ENCODE assay signal across 15 cellular contexts in genomic region chr15:63764124-63764827, GRCh38.
DNase-seq lines count a peak whose midpoint lies in the region; ATAC-seq and TF ChIP-seq lines count a peak whose summit lies in the region.
"Had no signal": no experiment of that assay in that cellular context is flagged by ENCODE, and none has a peak within 500 bp of the region (broad histone marks: within the 10 kb centered on the region; RNA-seq: fewer than 3 reads in every experiment).

No MANE protein-coding gene starts in this region.

- H3K4me1 ChIP-seq in ES-I3 (ENCODE audit: insufficient read depth, low read length) (peaks cover 42% of the 10 kb centered on the region), HUES6 (ENCODE audit: control insufficient read depth, insufficient read depth, low read length) (peaks cover 47% of the 10 kb centered on the region), SK-N-SH (ENCODE audit: control insufficient read depth in 1 of 2, insufficient read depth in 2 of 2, low read depth in 1 of 2, low read length in 1 of 2) (peaks cover 0 to under 1% of the 10 kb centered on the region in 2 experiments; a peak in 1 of 4 replicates)

- 0 out of 2 replicates have a peak, but pooled peaks cover 2% of the 10 kb centered on the region for H4K20me1 ChIP-seq in SK-N-SH (ENCODE audit: insufficient read depth)

- H2AFZ ChIP-seq in SK-N-SH (ENCODE audit: low read depth), result no peak overlapping the region

- in situ Hi-C loops in brain microvascular endothelial cell (cut with HindIII; ENCODE audit: low pct_ligation_motif_present, low sequenced_read_pairs), result no loop called here

- H3K4me3 Mint-ChIP-seq in nephron, result no peak overlapping the region

- no peak for TF ChIP-seq CTCF in nephron (IDR thresholded peaks at IDR 0.05; ENCODE audit: unreplicated experiment in 3 of 3)
- TF ChIP-seq CTCF in omental fat pad (IDR thresholded peaks at IDR 0.05), result no peak
- TF ChIP-seq CTCF in brain microvascular endothelial cell (IDR thresholded peaks at IDR 0.05; ENCODE audit: low read depth, low read length, missing control alignments), result no peak
- TF ChIP-seq CTCF in SK-N-SH (IDR thresholded peaks at IDR 0.05), result no peak

- no peak overlapping the region for H3K4me2 ChIP-seq in SK-N-SH

- H3K4me1 Mint-ChIP-seq in nephron, result peaks cover 29% of the 10 kb centered on the region

- CTCF ChIA-PET in SK-N-SH (lab: Yijun Ruan, JAX), result interaction anchor here (0.6 to 1.0 kb wide), 2 partner anchors 12 to 283 kb away, joined by 3 read pairs; no protein-coding TSS in a partner anchor

- no peaks in the 10 kb centered on the region for H3K9me3 Mint-ChIP-seq in nephron

- no peaks in the 10 kb centered on the region for H3K9me2 ChIP-seq in SK-N-SH

- no peaks in the 10 kb centered on the region for H3K9me3 ChIP-seq in ES-I3 (ENCODE audit: control insufficient read depth, insufficient read depth, low read length)
- H3K9me3 ChIP-seq in HUES6 (ENCODE audit: control insufficient read depth, insufficient read depth, low read depth, low read length), result no peaks in the 10 kb centered on the region
- no peaks in the 10 kb centered on the region for H3K9me3 ChIP-seq in SK-N-SH

- TF ChIP-seq RAD21 in SK-N-SH (IDR thresholded peaks at IDR 0.05; ENCODE audit: low read length), result no peak

- peak overlapping the region; percentile 89 for H3K27ac ChIP-seq in HUES6 (ENCODE audit: low read depth, low read length)
- H3K27ac ChIP-seq in substantia nigra (ENCODE audit: low read depth, low read length, poor library complexity, severe bottlenecking), result no peak overlapping the region
- H3K27ac ChIP-seq in brain microvascular endothelial cell, result no peak overlapping the region
- H3K27ac ChIP-seq in SK-N-SH (ENCODE audit: low read depth in 2 of 2, low read length in 1 of 2), result no peak overlapping the region

- no peaks in the 10 kb centered on the region for H3K27me3 ChIP-seq in HUES6 (ENCODE audit: control insufficient read depth, insufficient read depth, low read length)
- H3K27me3 ChIP-seq in brain microvascular endothelial cell (replicated peaks), result no peaks in the 10 kb centered on the region
- H3K27me3 ChIP-seq in SK-N-SH (ENCODE audit: insufficient read depth), result no peaks in the 10 kb centered on the region

- peak; percentile 82 for DNase-seq in cerebellar cortex (ENCODE audit: low spot score)
- no peak for DNase-seq in substantia nigra (lab: John Stamatoyannopoulos, UW)
- no peak for DNase-seq in omental fat pad (ENCODE audit: low spot score)
- no peak for DNase-seq in brain microvascular endothelial cell
- DNase-seq in SK-N-SH, result no peak
- DNase-seq: activated CD4-positive, CD25-positive, alpha-beta regulatory T cell treated with anti-CD3 and anti-CD28 coated beads, Interleukin-2, amount 50 U/mL, for 72 hours; activated effector memory CD4-positive, alpha-beta T cell treated with Interleukin-2 at 50 U/mL for 16 hours; erythroblast; Karpas-422; mesenchymal stem cell; retina; SW 1271 had no signal

- no peaks in the 10 kb centered on the region for H3K36me3 ChIP-seq in ES-I3 (ENCODE audit: insufficient read depth, low read length)
- H3K36me3 ChIP-seq in HUES6 (ENCODE audit: control insufficient read depth, insufficient read depth, low read length), result no peaks in the 10 kb centered on the region
- no peaks in the 10 kb centered on the region for H3K36me3 ChIP-seq in brain microvascular endothelial cell (replicated peaks)
- peaks cover 0 to 11% of the 10 kb centered on the region in 2 experiments for H3K36me3 ChIP-seq in SK-N-SH (replicated peaks in 1 of 2; ENCODE audit: control insufficient read depth in 1 of 2, insufficient read depth in 2 of 2, low read length in 1 of 2)

- POLR2A ChIA-PET in SK-N-SH (lab: Yijun Ruan, JAX), result no interaction called here

- H3K36me3 Mint-ChIP-seq in nephron (ENCODE audit: low read depth), result peaks cover 18% of the 10 kb centered on the region

- peaks cover 14% of the 10 kb centered on the region for H3F3A ChIP-seq in SK-N-SH (replicated peaks; ENCODE audit: insufficient read depth)

- H3K79me2 ChIP-seq in SK-N-SH (ENCODE audit: insufficient read depth), result peaks cover 30% of the 10 kb centered on the region

- no peak for ATAC-seq in omental fat pad (ENCODE audit: low FRiP score)

- no peak for TF ChIP-seq EP300 in SK-N-SH (IDR thresholded peaks at IDR 0.05; ENCODE audit: borderline replicate concordance in 1 of 2, low read depth in 1 of 2, low read length in 1 of 2)

- whole genome bisulfite sequencing in SK-N-SH (ENCODE audit: low lambda C conversion rate), result 85% methylated on average over 7 of the region's 7 CpGs

- no peaks in the 10 kb centered on the region for H3K27me3 Mint-ChIP-seq in nephron (ENCODE audit: low read depth)

- peak overlapping the region; percentile 31 for H3K9ac ChIP-seq in ES-I3 (ENCODE audit: low read depth, low read length)
- peak overlapping the region; percentile 52 for H3K9ac ChIP-seq in HUES6 (ENCODE audit: low read length)
- no peak overlapping the region for H3K9ac ChIP-seq in SK-N-SH

- peak overlapping the region; percentile 5 to 91 (median 53) for H3K27ac Mint-ChIP-seq in nephron

- H3K4me3 ChIP-seq in HUES6 (ENCODE audit: low read depth, low read length) (peak overlapping the region; percentile 34), brain microvascular endothelial cell (ENCODE audit: low read depth, low read length) (no peak overlapping the region), SK-N-SH (ENCODE audit: low read depth in 2 of 2, low read length in 1 of 2) (no peak overlapping the region)

TF ChIP-seq in SK-N-SH, 30 proteins besides CTCF, POLR2A, EP300 and RAD21:
- TF ChIP-seq NFIC (IDR thresholded peaks at IDR 0.05; ENCODE audit: borderline replicate concordance) (no peak), NRF1 (IDR thresholded peaks at IDR 0.05; ENCODE audit: low read depth, low read length) (no peak), PBX3 (IDR thresholded peaks at IDR 0.05) (no peak), TAF1 (IDR thresholded peaks at IDR 0.05; ENCODE audit: borderline replicate concordance, low read depth, low read length) (no peak), RXRA (IDR thresholded peaks at IDR 0.05; ENCODE audit: borderline replicate concordance, low read depth) (no peak), TCF12 (IDR thresholded peaks at IDR 0.05) (no peak), TEAD4 (IDR thresholded peaks at IDR 0.05; ENCODE audit: borderline replicate concordance, insufficient read depth) (no peak), FOSL2 (IDR thresholded peaks at IDR 0.05; ENCODE audit: borderline replicate concordance, low read depth) (no peak), JUND (IDR thresholded peaks at IDR 0.05) (no peak), FOXM1 (IDR thresholded peaks at IDR 0.05; ENCODE audit: low read depth) (no peak), RFX5 (IDR thresholded peaks at IDR 0.05; ENCODE audit: low read length) (no peak), RCOR1 (IDR thresholded peaks at IDR 0.05; ENCODE audit: low read length) (no peak), ELF1 (IDR thresholded peaks at IDR 0.05) (no peak), SMC3 (IDR thresholded peaks at IDR 0.05; ENCODE audit: low read depth, low read length) (no peak), SIN3A (IDR thresholded peaks at IDR 0.05; ENCODE audit: borderline replicate concordance, low read depth, low read length) (no peak), GABPA (IDR thresholded peaks at IDR 0.05; ENCODE audit: low read depth) (no peak), POLR2AphosphoS5 (IDR thresholded peaks at IDR 0.05; ENCODE audit: low read depth, low read length) (no peak), USF2 (IDR thresholded peaks at IDR 0.05; ENCODE audit: borderline replicate concordance, low read depth, low read length) (no peak), MEF2A (IDR thresholded peaks at IDR 0.05; ENCODE audit: borderline replicate concordance, low read depth) (no peak), USF1 (IDR thresholded peaks at IDR 0.05; ENCODE audit: borderline replicate concordance, low read depth) (no peak)
